ENCODE assay signal across 1 cellular context in genomic region chrX:40084471-40084870, GRCh38.
TF ChIP-seq lines count a peak whose summit lies in the region.

No MANE protein-coding gene starts in this region.

TF ChIP-seq in H1, 55 proteins besides CTCF, POLR2A, EP300 and RAD21:
- TF ChIP-seq ATF3 (IDR thresholded peaks at IDR 0.05; ENCODE audit: insufficient read depth, low read depth, low read length) (no peak), RXRA (IDR thresholded peaks at IDR 0.05; ENCODE audit: insufficient read depth, low read depth, low read length) (no peak), TEAD4 (IDR thresholded peaks at IDR 0.05; ENCODE audit: low read depth, low read length) (no peak), MAX (IDR thresholded peaks at IDR 0.05) (no peak), POU5F1 (IDR thresholded peaks at IDR 0.05; ENCODE audit: low read depth, low read length) (no peak), SP2 (IDR thresholded peaks at IDR 0.05; ENCODE audit: low read length) (no peak), RFX5 (IDR thresholded peaks at IDR 0.05; ENCODE audit: borderline replicate concordance, low read depth, low read length) (no peak), NRF1 (IDR thresholded peaks at IDR 0.05; ENCODE audit: low read depth, low read length) (no peak), CREB1 (IDR thresholded peaks at IDR 0.05) (no peak), POLR2AphosphoS5 (IDR thresholded peaks at IDR 0.05; ENCODE audit: low read depth, low read length) (no peak), CBX8 (IDR thresholded peaks at IDR 0.05; ENCODE audit: borderline replicate concordance, low read depth, low read length) (no peak), SAP30 (IDR thresholded peaks at IDR 0.05; ENCODE audit: insufficient read depth, insufficient replicate concordance, low read length) (no peak), KDM4A (IDR thresholded peaks at IDR 0.05; ENCODE audit: low read depth, low read length, severe bottlenecking) (no peak), CHD2 (IDR thresholded peaks at IDR 0.05; ENCODE audit: low read length) (no peak), SIX5 (IDR thresholded peaks at IDR 0.05; ENCODE audit: low read depth, low read length) (no peak), RNF2 (IDR thresholded peaks at IDR 0.05; ENCODE audit: borderline replicate concordance, low read depth, low read length, missing control alignments, poor library complexity, severe bottlenecking) (no peak)
- TF ChIP-seq, protein P1, sequence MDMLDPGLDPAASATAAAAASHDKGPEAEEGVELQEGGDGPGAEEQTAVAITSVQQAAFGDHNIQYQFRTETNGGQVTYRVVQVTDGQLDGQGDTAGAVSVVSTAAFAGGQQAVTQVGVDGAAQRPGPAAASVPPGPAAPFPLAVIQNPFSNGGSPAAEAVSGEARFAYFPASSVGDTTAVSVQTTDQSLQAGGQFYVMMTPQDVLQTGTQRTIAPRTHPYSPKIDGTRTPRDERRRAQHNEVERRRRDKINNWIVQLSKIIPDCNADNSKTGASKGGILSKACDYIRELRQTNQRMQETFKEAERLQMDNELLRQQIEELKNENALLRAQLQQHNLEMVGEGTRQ (IDR thresholded peaks at IDR 0.05; ENCODE audit: low read length): no peak
